Comparison of ENCODE assay signal across 9 cellular contexts in the genomic region with DNA sequence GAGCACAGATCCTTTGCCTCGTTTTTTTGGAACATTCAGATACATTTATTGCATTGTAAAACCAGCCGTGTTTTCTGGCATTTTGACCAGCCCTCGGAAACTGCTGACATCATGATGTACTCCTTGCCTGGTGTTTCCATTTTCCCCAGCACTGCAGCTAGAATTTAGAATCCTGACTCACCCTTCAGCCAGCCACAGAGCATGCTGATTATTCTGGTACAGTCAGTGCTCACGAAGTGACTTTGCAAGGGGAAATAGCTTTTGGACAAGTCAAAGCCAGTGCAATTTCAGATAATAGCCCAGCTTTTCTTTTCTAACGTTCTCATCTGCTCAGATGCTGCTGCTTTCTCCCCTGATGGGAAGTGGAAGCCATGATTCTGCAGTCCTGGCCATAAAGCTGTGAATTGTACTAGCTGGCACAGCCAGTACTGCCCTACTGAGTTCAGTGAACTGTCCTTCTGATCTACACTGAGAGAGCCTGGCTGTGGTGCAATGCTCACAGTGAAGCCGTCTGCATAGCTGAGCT. TPM values are rescaled to one million over a fixed set of nuclear protein-coding genes. Genes with fewer than 3 reads are reported as not detected.
DNase-seq lines count a peak whose midpoint lies in the region; ATAC-seq and TF ChIP-seq lines count a peak whose summit lies in the region.
"Had no signal": no experiment of that assay in that cellular context is flagged by ENCODE, and none has a peak within 500 bp of the region (broad histone marks: within the 10 kb centered on the region; RNA-seq: fewer than 3 reads in every experiment).

No MANE protein-coding gene starts in this region.

- no peaks in the 10 kb centered on the region for H3K27me3 Mint-ChIP-seq in T-helper 2 cell treated with Interferon-gamma antibody and Interleukin-4, amounts not matched to agents 5 μg/mL and 100 μg/mL, for 36 hours (ENCODE audit: low read depth)
- H3K27me3 Mint-ChIP-seq: CD4-positive, CD25-positive, alpha-beta regulatory T cell had no signal

- peak; percentile 18 for DNase-seq in T-helper 2 cell treated with Interferon-gamma antibody and Interleukin-4, amounts not matched to agents 5 μg/mL and 100 μg/mL, for 36 hours (ENCODE audit: low spot score)
- DNase-seq in T-helper 2 cell = no peak
- DNase-seq in adrenal gland = peak; percentile 65 to 91 (median 84)
- DNase-seq in right atrium auricular region (ENCODE audit: low spot score) = peak; percentile 88
- no peak for DNase-seq in NCI-H82 (lab: John Stamatoyannopoulos, UW)
- DNase-seq in NCI-H1105 treated with DMSO at 0.1 percent for 48 hours (lab: John Stamatoyannopoulos, UW) = no peak
- DNase-seq: CD4-positive, CD25-positive, alpha-beta regulatory T cell had no signal

- H3K4me2 ChIP-seq in skeletal muscle satellite cell (ENCODE audit: low read length) = peak overlapping the region; percentile 72

- no peaks in the 10 kb centered on the region for H3K36me3 Mint-ChIP-seq in T-helper 2 cell treated with Interferon-gamma antibody and Interleukin-4, amounts not matched to agents 5 μg/mL and 100 μg/mL, for 36 hours (ENCODE audit: low read depth)
- H3K36me3 Mint-ChIP-seq: CD4-positive, CD25-positive, alpha-beta regulatory T cell had no signal

- peak; percentile 10 to 61 for TF ChIP-seq POLR2A in adrenal gland (IDR thresholded peaks at IDR 0.05)

- TF ChIP-seq CTCF in adrenal gland (IDR thresholded peaks at IDR 0.05) (peak in 2 of 6 experiments; percentile 11 to 15), right atrium auricular region (IDR thresholded peaks at IDR 0.05) (no peak)

- H3K9ac ChIP-seq in skeletal muscle satellite cell (ENCODE audit: low read depth, low read length) = peak overlapping the region; percentile 71

- H3K27ac ChIP-seq in adrenal gland (peak overlapping the region; percentile 70 to 93 (median 82)), right atrium auricular region (peak overlapping the region; percentile 74 to 89)

- H3K36me3 ChIP-seq in adrenal gland (replicated peaks in 1 of 2) (no peaks in the 10 kb centered on the region), right atrium auricular region (no peaks in the 10 kb centered on the region), skeletal muscle satellite cell (ENCODE audit: insufficient read depth, low read length) (no peaks in the 10 kb centered on the region)

- H3K27me3 ChIP-seq in adrenal gland (no peaks in the 10 kb centered on the region), right atrium auricular region (no peaks in the 10 kb centered on the region), skeletal muscle satellite cell (ENCODE audit: control insufficient read depth, insufficient read depth, low read length) (no peaks in the 10 kb centered on the region)

- H3K9me3 ChIP-seq in adrenal gland (replicated peaks in 1 of 3) (no peaks in the 10 kb centered on the region), right atrium auricular region (no peaks in the 10 kb centered on the region), skeletal muscle satellite cell (replicated peaks; ENCODE audit: low read length) (no peaks in the 10 kb centered on the region)

- no peak overlapping the region for H3K4me3 Mint-ChIP-seq in T-helper 2 cell treated with Interferon-gamma antibody and Interleukin-4, amounts not matched to agents 5 μg/mL and 100 μg/mL, for 36 hours
- H3K4me3 Mint-ChIP-seq: CD4-positive, CD25-positive, alpha-beta regulatory T cell had no signal

- no peaks in the 10 kb centered on the region for H3K9me3 Mint-ChIP-seq in T-helper 2 cell treated with Interferon-gamma antibody and Interleukin-4, amounts not matched to agents 5 μg/mL and 100 μg/mL, for 36 hours
- H3K9me3 Mint-ChIP-seq: CD4-positive, CD25-positive, alpha-beta regulatory T cell had no signal

- H3K4me1 ChIP-seq in adrenal gland (replicated peaks in 1 of 2) (peaks cover 23 to 31% of the 10 kb centered on the region in 2 donors), right atrium auricular region (peaks cover 0 to 36% of the 10 kb centered on the region in 2 donors), skeletal muscle satellite cell (ENCODE audit: control insufficient read depth, insufficient read depth, low read length) (peaks cover 24% of the 10 kb centered on the region)

- WGBS in adrenal gland, 4 donors = 9 to 18% (median 14%) methylated on average over 5 to 6 of the region's 6 CpGs

- H3K4me3 ChIP-seq in adrenal gland = peak overlapping the region in 1 of 4 donors; percentile 8
- peak overlapping the region in 1 of 2 donors; percentile 15 for H3K4me3 ChIP-seq in right atrium auricular region
- peak overlapping the region; percentile 18 for H3K4me3 ChIP-seq in skeletal muscle satellite cell (ENCODE audit: low read length)

- no peak for ATAC-seq in GM18873 (IDR thresholded peaks at IDR 0.05; ENCODE audit: low FRiP score, unreplicated experiment)

- peaks cover 12% of the 10 kb centered on the region for H3K4me1 Mint-ChIP-seq in T-helper 2 cell treated with Interferon-gamma antibody and Interleukin-4, amounts not matched to agents 5 μg/mL and 100 μg/mL, for 36 hours (ENCODE audit: low read depth)
- H3K4me1 Mint-ChIP-seq: CD4-positive, CD25-positive, alpha-beta regulatory T cell had no signal

- intact Hi-C loops in adrenal gland (cut with DNase I) = no loop called here

- H3K27ac Mint-ChIP-seq in T-helper 2 cell treated with Interferon-gamma antibody and Interleukin-4, amounts not matched to agents 5 μg/mL and 100 μg/mL, for 36 hours = peak overlapping the region; percentile 58
- H3K27ac Mint-ChIP-seq: CD4-positive, CD25-positive, alpha-beta regulatory T cell had no signal

RNA-seq across cellular contexts. Expression of a gene that starts 12.1 kb away (rescaled TPM):
- 100 to 1,000 TPM; 336 to 804 (median 488) TPM for total RNA-seq in adrenal gland
- polyA plus RNA-seq in adrenal gland = 100 to 1,000 TPM; 373 to 465 (median 424) TPM
- total RNA-seq in right atrium auricular region = 100 to 1,000 TPM; 440 to 569 TPM
- 232 and 240 TPM in 2 replicates for total RNA-seq in skeletal muscle satellite cell (2012; rRNA removed)

RNA-seq across cellular contexts. Expression of a gene that starts 34.9 kb away (rescaled TPM):
- total RNA-seq in adrenal gland (10 to 100 TPM in 7 of 8 donors, 1 to 10 TPM in 1; 4.1 to 40.0 (median 26.1) TPM), right atrium auricular region (10 to 100 TPM; 14.3 to 19.6 TPM)
- 10 to 100 TPM; 15.0 to 39.7 (median 17.7) TPM for polyA plus RNA-seq in adrenal gland
- total RNA-seq in skeletal muscle satellite cell (2012; rRNA removed) = 16.6 and 21.0 TPM in 2 replicates

RNA-seq across cellular contexts. Expression of a gene that starts 53.6 kb away (rescaled TPM):
- total RNA-seq in adrenal gland (100 to 1,000 TPM; 105 to 318 (median 162) TPM), right atrium auricular region (10 to 100 TPM; 88.7 to 99.2 TPM)
- 100 to 1,000 TPM in 2 of 3 donors, 10 to 100 TPM in 1; 84.9 to 182 (median 160) TPM for polyA plus RNA-seq in adrenal gland
- 324 and 359 TPM in 2 replicates for total RNA-seq in skeletal muscle satellite cell (2012; rRNA removed)

Comparison
In these comparisons a context has a peak if more than half of its experiments do, and no peak if none do; other contexts are left out.
1. DNase-seq: peak in T-helper 2 cell treated with Interferon-gamma antibody and Interleukin-4, amounts not matched to agents 5 μg/mL and 100 μg/mL, for 36 hours (single experiment), adrenal gland (7 of 7) and right atrium auricular region (single experiment); none in T-helper 2 cell (0 of 5), NCI-H82 (single experiment) and NCI-H1105 treated with DMSO at 0.1 percent for 48 hours (single experiment).